18 cellular contexts compared by ENCODE assay signal in the genomic region with DNA sequence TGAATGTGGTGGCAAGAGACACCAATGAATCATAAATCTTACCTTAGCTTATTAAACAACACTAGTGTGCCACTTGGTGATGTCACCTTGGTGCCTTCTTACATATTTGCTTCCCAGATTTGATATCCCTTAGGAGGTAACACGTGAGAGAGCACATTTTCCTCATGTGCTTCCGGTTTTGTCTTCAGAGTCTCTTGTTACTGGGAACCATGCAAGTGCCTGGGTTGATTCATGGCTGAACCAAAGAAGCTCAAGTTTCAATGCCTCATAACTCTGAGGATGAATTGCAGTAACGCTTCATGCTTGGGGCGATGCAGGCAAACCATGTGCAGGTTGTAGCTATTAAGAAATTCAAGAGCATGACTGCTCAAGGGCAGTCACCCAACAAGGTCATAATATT.
DNase-seq lines count a peak whose midpoint lies in the region; ATAC-seq, FAIRE-seq and TF ChIP-seq lines count a peak whose summit lies in the region.
"Had no signal": no experiment of that assay in that cellular context is flagged by ENCODE, and none has a peak within 500 bp of the region (broad histone marks: within the 10 kb centered on the region; RNA-seq: fewer than 3 reads in every experiment).

No MANE protein-coding gene starts in this region.

- TF ChIP-seq CTCF in AG09319 (IDR thresholded peaks at IDR 0.05; ENCODE audit: low read depth, low read length) (no peak), vagina (IDR thresholded peaks at IDR 0.05) (no peak)

- no peaks in the 10 kb centered on the region for H3K36me3 ChIP-seq in vagina
- H3K36me3 ChIP-seq: lower lobe of right lung, upper lobe of left lung had no signal

- no peaks in the 10 kb centered on the region for H3K4me1 ChIP-seq in vagina
- H3K4me1 ChIP-seq: lower lobe of right lung, upper lobe of left lung had no signal

- FAIRE-seq in HTR-8/SVneo (lab: Jason Lieb, UNC): no peak
- FAIRE-seq: endometrium had no signal

- TF ChIP-seq POLR2A in vagina (IDR thresholded peaks at IDR 0.05): no peak

- intact Hi-C loops in vagina (cut with DNase I): no loop called here

- H3K27me3 ChIP-seq in vagina: no peaks in the 10 kb centered on the region
- H3K27me3 ChIP-seq: upper lobe of left lung had no signal

- no peak for ATAC-seq in GM21423 (IDR thresholded peaks at IDR 0.05; ENCODE audit: unreplicated experiment)
- no peak for ATAC-seq in GM18517 (IDR thresholded peaks at IDR 0.05; ENCODE audit: unreplicated experiment)
- ATAC-seq: lower lobe of right lung had no signal

- DNase-seq in AG09319 (ENCODE audit: extremely low read depth, low read depth): peak; percentile 49
- DNase-seq in HTR-8/SVneo (ENCODE audit: insufficient read length, low spot score): peak; percentile 12
- DNase-seq in RPMI7951 (ENCODE audit: low read depth): peak; percentile 67
- DNase-seq in glomerular visceral epithelial cell (ENCODE audit: extremely low spot score): peak; percentile 18
- no peak for DNase-seq in vagina (ENCODE audit: extremely low spot score in 2 of 2)
- DNase-seq in AG20443 (ENCODE audit: low spot score): no peak
- DNase-seq: activated CD4-positive, alpha-beta memory T cell treated with anti-CD3 and anti-CD28 coated beads for 36 hours; activated naive CD4-positive, alpha-beta T cell; central memory CD4-positive, alpha-beta T cell; EL; hypothalamus; lower lobe of right lung; NCI-H446; T1000; upper lobe of left lung had no signal

- no peak overlapping the region for H3K4me3 ChIP-seq in vagina
- H3K4me3 ChIP-seq: lower lobe of right lung, upper lobe of left lung had no signal

- H3K9me3 ChIP-seq in vagina: no peaks in the 10 kb centered on the region
- H3K9me3 ChIP-seq: lower lobe of right lung, upper lobe of left lung had no signal

- no peak overlapping the region for H3K27ac ChIP-seq in vagina
- H3K27ac ChIP-seq: lower lobe of right lung, upper lobe of left lung had no signal

Comparison
In these comparisons a context has a peak if more than half of its experiments do, and no peak if none do; other contexts are left out.
1. DNase-seq: peak in AG09319 (single experiment), HTR-8/SVneo (single experiment), RPMI7951 (single experiment) and glomerular visceral epithelial cell (single experiment); none in vagina (0 of 2) and AG20443 (single experiment).